12 cellular contexts compared by ENCODE assay signal in genomic region chr11:118052581-118053206, GRCh38. TPM values are rescaled to one million over a fixed set of nuclear protein-coding genes. Genes with fewer than 3 reads are reported as not detected.
DNase-seq lines count a peak whose midpoint lies in the region; ATAC-seq and TF ChIP-seq lines count a peak whose summit lies in the region.
"Had no signal": no experiment of that assay in that cellular context is flagged by ENCODE, and none has a peak within 500 bp of the region (broad histone marks: within the 10 kb centered on the region; RNA-seq: fewer than 3 reads in every experiment).

No MANE protein-coding gene starts in this region.

- H3K4me1 Mint-ChIP-seq in CD4-positive, CD25-positive, alpha-beta regulatory T cell: peaks cover 9 to 60% (median 38%) of the 10 kb centered on the region in 4 donors
- H3K4me1 Mint-ChIP-seq in activated T-helper 17 cell treated with anti-CD3 and anti-CD28 coated beads, Interleukin-2, amount 50 U/mL, for 72 hours: peaks cover 36% of the 10 kb centered on the region
- peaks cover 38 to 54% (median 52%) of the 10 kb centered on the region in 4 donors for H3K4me1 Mint-ChIP-seq in naive thymus-derived CD8-positive, alpha-beta T cell

- CTCF ChIA-PET in RWPE1 (lab: Yijun Ruan, JAX): interaction anchor here (0.6 to 2.5 kb wide), 13 partner anchors 7 to 245 kb away, joined by 3 to 21 read pairs (median 4); no protein-coding TSS in a partner anchor

- no peak for ATAC-seq in CD4-positive, CD25-positive, alpha-beta regulatory T cell (ENCODE audit: low read depth in 2 of 2)
- no peak for ATAC-seq in DND-41 (ENCODE audit: insufficient read depth, low read depth)
- no peak for ATAC-seq in activated T-helper 17 cell treated with anti-CD3 and anti-CD28 coated beads, Interleukin-2, amount 50 U/mL, for 72 hours (replicated peaks)
- ATAC-seq in naive thymus-derived CD8-positive, alpha-beta T cell: no peak
- no peak for ATAC-seq in HG02610 (IDR thresholded peaks at IDR 0.05; ENCODE audit: unreplicated experiment)

- H2AFZ ChIP-seq in DND-41 (ENCODE audit: low read depth, low read length) (no peak overlapping the region), mesenchymal stem cell (ENCODE audit: low read depth, low read length) (no peak overlapping the region)

- peak overlapping the region; percentile 96 to 100 (median 99) for H3K27ac Mint-ChIP-seq in CD4-positive, CD25-positive, alpha-beta regulatory T cell
- peak overlapping the region; percentile 94 for H3K27ac Mint-ChIP-seq in activated T-helper 17 cell treated with anti-CD3 and anti-CD28 coated beads, Interleukin-2, amount 50 U/mL, for 72 hours
- H3K27ac Mint-ChIP-seq in naive thymus-derived CD8-positive, alpha-beta T cell: peak overlapping the region; percentile 90 to 100 (median 96)

- H3K36me3 Mint-ChIP-seq in CD4-positive, CD25-positive, alpha-beta regulatory T cell: no peaks in the 10 kb centered on the region
- no peaks in the 10 kb centered on the region for H3K36me3 Mint-ChIP-seq in activated T-helper 17 cell treated with anti-CD3 and anti-CD28 coated beads, Interleukin-2, amount 50 U/mL, for 72 hours (ENCODE audit: low read depth)
- no peaks in the 10 kb centered on the region for H3K36me3 Mint-ChIP-seq in naive thymus-derived CD8-positive, alpha-beta T cell

- no peak for DNase-seq in CD4-positive, CD25-positive, alpha-beta regulatory T cell
- DNase-seq in DND-41: no peak
- DNase-seq in naive thymus-derived CD8-positive, alpha-beta T cell: peak in 1 of 10 donors; percentile 18
- no peak for DNase-seq in RWPE1 (ENCODE audit: low spot score)
- DNase-seq in mesenchymal stem cell: no peak
- DNase-seq in medulla oblongata (ENCODE audit: extremely low spot score): no peak

- no peak for TF ChIP-seq CTCF in DND-41 (IDR thresholded peaks at IDR 0.05; ENCODE audit: borderline replicate concordance, extremely low read depth, low read length, poor library complexity, severe bottlenecking)
- no peak for TF ChIP-seq CTCF in RWPE1 (conservative IDR thresholded peaks at IDR 0.05; ENCODE audit: low read depth)

- H3K27ac ChIP-seq in CD4-positive, CD25-positive, alpha-beta regulatory T cell (ENCODE audit: insufficient read depth, low read length, poor library complexity, severe bottlenecking): peak overlapping the region; percentile 88
- peak overlapping the region; percentile 45; the same call in 1 of the 2 replicates for H3K27ac ChIP-seq in DND-41 (ENCODE audit: low read length)
- H3K27ac ChIP-seq in RWPE1: no peak overlapping the region
- H3K27ac ChIP-seq in mesenchymal stem cell (ENCODE audit: low read length, poor library complexity, severe bottlenecking): no peak overlapping the region

- no peaks in the 10 kb centered on the region for H3K36me3 ChIP-seq in CD4-positive, CD25-positive, alpha-beta regulatory T cell (ENCODE audit: control insufficient read depth, insufficient read depth, low read length)
- H3K36me3 ChIP-seq in DND-41 (ENCODE audit: insufficient read depth, low read length) (no peaks in the 10 kb centered on the region), mesenchymal stem cell (ENCODE audit: control insufficient read depth in 1 of 2, insufficient read depth in 2 of 2, low read depth in 1 of 2, low read length in 2 of 2) (no peaks in the 10 kb centered on the region)
- H3K36me3 ChIP-seq: HAP-1 had no signal

- no peaks in the 10 kb centered on the region for H3K9me3 ChIP-seq in CD4-positive, CD25-positive, alpha-beta regulatory T cell (ENCODE audit: control insufficient read depth in 2 of 2, low read length in 2 of 2)
- H3K9me3 ChIP-seq in DND-41 (ENCODE audit: insufficient read depth, low read length, severe bottlenecking) (no peaks in the 10 kb centered on the region), mesenchymal stem cell (ENCODE audit: control insufficient read depth, low read length) (no peaks in the 10 kb centered on the region)
- H3K9me3 ChIP-seq: HAP-1 had no signal

- no peaks in the 10 kb centered on the region for H3K79me1 ChIP-seq in mesenchymal stem cell (replicated peaks; ENCODE audit: low read length, poor library complexity, severe bottlenecking)

- no peak overlapping the region for H3K18ac ChIP-seq in mesenchymal stem cell (ENCODE audit: low read depth in 1 of 2, low read length in 2 of 2)

- no peaks in the 10 kb centered on the region for H3K27me3 ChIP-seq in CD4-positive, CD25-positive, alpha-beta regulatory T cell (ENCODE audit: control insufficient read depth, insufficient read depth, low read length)
- H3K27me3 ChIP-seq in DND-41 (ENCODE audit: insufficient read depth, low read length, poor library complexity) (no peaks in the 10 kb centered on the region), mesenchymal stem cell (ENCODE audit: control insufficient read depth in 1 of 2, insufficient read depth in 1 of 2, low read length in 2 of 2) (peaks cover 31 to 53% of the 10 kb centered on the region in 2 experiments)

- no peak overlapping the region for H2BK15ac ChIP-seq in mesenchymal stem cell (ENCODE audit: low read depth, poor library complexity, severe bottlenecking)

- H3K4me2 ChIP-seq in DND-41 (ENCODE audit: insufficient read depth, low read length): no peak overlapping the region
- H3K4me2 ChIP-seq in mesenchymal stem cell (ENCODE audit: low read length, poor library complexity, severe bottlenecking): no peak overlapping the region

- no peak overlapping the region for H3K4ac ChIP-seq in mesenchymal stem cell (ENCODE audit: low read depth in 1 of 2, low read length in 2 of 2)

- no peak overlapping the region for H3K23ac ChIP-seq in mesenchymal stem cell (ENCODE audit: low read length in 2 of 2)

- peak overlapping the region in 1 of 2 experiments; percentile 26 for H3K14ac ChIP-seq in mesenchymal stem cell (ENCODE audit: low read length in 2 of 2)

- H2BK5ac ChIP-seq in mesenchymal stem cell (ENCODE audit: low read depth, low read length, poor library complexity, severe bottlenecking): no peak overlapping the region

- no peak overlapping the region for H4K91ac ChIP-seq in mesenchymal stem cell (ENCODE audit: low read length)

- no peak overlapping the region for H2BK12ac ChIP-seq in mesenchymal stem cell (ENCODE audit: low read length in 2 of 2)

- no peak overlapping the region for H2BK120ac ChIP-seq in mesenchymal stem cell (ENCODE audit: low read depth, low read length)

- POLR2A ChIA-PET in naive thymus-derived CD8-positive, alpha-beta T cell (lab: Charles Lee): interaction anchor here (0.6 to 17.5 kb wide), 16 partner anchors 21 to 245 kb away, joined by 3 to 631 read pairs (median 6); partner anchors contain the start of genes FXYD2, IL10RA and TMPRSS13
- POLR2A ChIA-PET in RWPE1 (lab: Yijun Ruan, JAX; ENCODE audit: low non-redundant PET): interaction anchor here (0.5 kb wide), 1 partner anchor 55 kb away, joined by 3 read pairs; no protein-coding TSS in a partner anchor

- peaks cover 9% of the 10 kb centered on the region for H3K27me3 Mint-ChIP-seq in CD4-positive, CD25-positive, alpha-beta regulatory T cell
- peaks cover 12% of the 10 kb centered on the region for H3K27me3 Mint-ChIP-seq in activated T-helper 17 cell treated with anti-CD3 and anti-CD28 coated beads, Interleukin-2, amount 50 U/mL, for 72 hours
- peaks cover 0 to 11% (median 0%) of the 10 kb centered on the region in 5 donors for H3K27me3 Mint-ChIP-seq in naive thymus-derived CD8-positive, alpha-beta T cell

- H4K20me1 ChIP-seq in DND-41 (ENCODE audit: insufficient read depth, low read length): no peaks in the 10 kb centered on the region

- H3K4me3 Mint-ChIP-seq in CD4-positive, CD25-positive, alpha-beta regulatory T cell: peak overlapping the region in 3 of 4 donors; percentile 40 to 72 (median 71)
- H3K4me3 Mint-ChIP-seq in activated T-helper 17 cell treated with anti-CD3 and anti-CD28 coated beads, Interleukin-2, amount 50 U/mL, for 72 hours: peak overlapping the region; percentile 77
- peak overlapping the region in 9 of 10 donors; percentile 10 to 89 (median 54) for H3K4me3 Mint-ChIP-seq in naive thymus-derived CD8-positive, alpha-beta T cell

- 77% methylated on average over 13 of the region's 13 CpGs for WGBS in mesenchymal stem cell

- peaks cover 60% of the 10 kb centered on the region for H3K4me1 ChIP-seq in CD4-positive, CD25-positive, alpha-beta regulatory T cell (ENCODE audit: control insufficient read depth, insufficient read depth, low read length, poor library complexity, severe bottlenecking)
- H3K4me1 ChIP-seq in DND-41 (ENCODE audit: insufficient read depth, low read length) (peaks cover 15% of the 10 kb centered on the region), mesenchymal stem cell (ENCODE audit: control insufficient read depth, insufficient read depth, low read depth, low read length) (no peaks in the 10 kb centered on the region)
- H3K4me1 ChIP-seq: HAP-1 had no signal

- H2AK5ac ChIP-seq in mesenchymal stem cell (ENCODE audit: low read length, severe bottlenecking): no peak overlapping the region

- no peak overlapping the region for H3K4me3 ChIP-seq in CD4-positive, CD25-positive, alpha-beta regulatory T cell (ENCODE audit: low read depth, low read length)
- H3K4me3 ChIP-seq in DND-41 (ENCODE audit: low read depth in 1 of 2, low read length in 2 of 2): no peak overlapping the region
- H3K4me3 ChIP-seq in mesenchymal stem cell (ENCODE audit: insufficient read depth in 1 of 2, low read depth in 1 of 2, low read length in 2 of 2): no peak overlapping the region
- H3K4me3 ChIP-seq: HAP-1 had no signal

- peaks cover 0 to 2% (median 0%) of the 10 kb centered on the region in 7 donors for H3K9me3 Mint-ChIP-seq in CD4-positive, CD25-positive, alpha-beta regulatory T cell
- H3K9me3 Mint-ChIP-seq in activated T-helper 17 cell treated with anti-CD3 and anti-CD28 coated beads, Interleukin-2, amount 50 U/mL, for 72 hours: no peaks in the 10 kb centered on the region
- no peaks in the 10 kb centered on the region for H3K9me3 Mint-ChIP-seq in naive thymus-derived CD8-positive, alpha-beta T cell

- no peak overlapping the region for H4K8ac ChIP-seq in mesenchymal stem cell (ENCODE audit: low read length)

- no peak overlapping the region for H3K9ac ChIP-seq in DND-41 (ENCODE audit: low read depth, low read length)
- no peak overlapping the region for H3K9ac ChIP-seq in mesenchymal stem cell (ENCODE audit: low read length)

- H3K79me2 ChIP-seq in DND-41 (ENCODE audit: insufficient read depth, low read length): no peaks in the 10 kb centered on the region

RNA-seq across cellular contexts. Expression of gene TMPRSS4, which starts 24.2 kb away (rescaled TPM):
- total RNA-seq in CD4-positive, CD25-positive, alpha-beta regulatory T cell: not detected
- polyA plus RNA-seq in CD4-positive, CD25-positive, alpha-beta regulatory T cell: not detected
- total RNA-seq in activated T-helper 17 cell treated with anti-CD3 and anti-CD28 coated beads, Interleukin-2, amount 50 U/mL, for 72 hours: under 1 TPM in 1 of 2 donors, not detected in 1; 0.11 TPM
- total RNA-seq in naive thymus-derived CD8-positive, alpha-beta T cell: not detected
- polyA plus RNA-seq in naive thymus-derived CD8-positive, alpha-beta T cell: not detected
- polyA plus RNA-seq in mesenchymal stem cell (2013, experiment 1 of 2): not detected
- polyA plus RNA-seq in mesenchymal stem cell (2013, experiment 2 of 2): not detected
- total RNA-seq: SK-MEL-5 had no signal
- polyA plus RNA-seq: BJ had no signal

RNA-seq across cellular contexts. Expression of gene SMIM35, which starts 34.1 kb away (rescaled TPM):
- total RNA-seq in CD4-positive, CD25-positive, alpha-beta regulatory T cell: 1.2 TPM
- polyA plus RNA-seq in CD4-positive, CD25-positive, alpha-beta regulatory T cell: 1 to 10 TPM in 2 of 4 donors, under 1 TPM in 2; 0.90 to 1.9 (median 1.3) TPM
- not detected for total RNA-seq in activated T-helper 17 cell treated with anti-CD3 and anti-CD28 coated beads, Interleukin-2, amount 50 U/mL, for 72 hours
- under 1 TPM; 0.70 to 0.91 TPM for total RNA-seq in naive thymus-derived CD8-positive, alpha-beta T cell
- polyA plus RNA-seq in naive thymus-derived CD8-positive, alpha-beta T cell: under 1 TPM; 0.15 to 0.68 (median 0.60) TPM
- polyA plus RNA-seq in mesenchymal stem cell (2013, experiment 1 of 2): not detected
- polyA plus RNA-seq in mesenchymal stem cell (2013, experiment 2 of 2): not detected
- total RNA-seq: mucosa of gallbladder, SK-MEL-5 had no signal
- polyA plus RNA-seq: BJ had no signal

Comparison
In these comparisons a context has a peak if more than half of its experiments do, and no peak if none do; other contexts are left out.
1. H3K27ac ChIP-seq: peak in CD4-positive, CD25-positive, alpha-beta regulatory T cell (single experiment) and DND-41 (single experiment); none in RWPE1 (single experiment) and mesenchymal stem cell (single experiment).
2. Peak in every context shown above with its lines, with median percentiles within 50 percentile points of each other: H3K27ac Mint-ChIP-seq and H3K4me3 Mint-ChIP-seq.